6 cellular contexts compared by ENCODE assay signal in the genomic region with DNA sequence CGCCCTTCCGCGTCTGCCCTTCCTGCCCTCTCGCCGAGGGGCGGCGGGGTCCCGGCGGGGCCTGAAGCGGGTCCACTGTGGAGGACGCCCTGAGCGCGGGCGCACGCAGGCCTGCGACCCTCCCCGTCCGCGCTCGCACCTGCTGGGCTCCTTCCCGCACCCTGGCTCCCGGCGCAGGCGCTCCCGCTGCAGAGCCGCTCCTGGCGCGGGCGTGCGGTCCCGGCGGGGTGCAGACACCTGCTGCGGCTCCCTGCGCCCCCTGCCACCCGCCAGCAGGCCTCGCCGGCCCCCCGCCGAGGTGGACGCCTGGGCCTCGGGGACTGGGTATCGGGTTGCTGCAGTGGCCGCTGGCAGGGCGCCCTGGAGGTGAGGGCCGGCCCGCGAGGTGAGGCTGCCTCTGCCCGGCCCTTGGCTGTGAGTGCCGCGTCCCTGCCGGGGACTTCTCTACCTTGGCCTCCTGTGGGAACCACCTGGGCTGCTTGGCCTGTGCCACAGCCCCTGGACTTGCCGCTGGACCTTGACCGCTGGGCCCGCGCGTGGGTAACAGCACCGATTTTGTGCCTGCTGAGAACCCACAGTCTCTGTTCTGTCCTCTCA. TPM values are rescaled to one million over a fixed set of nuclear protein-coding genes. Genes with fewer than 3 reads are reported as not detected.
DNase-seq lines count a peak whose midpoint lies in the region; TF ChIP-seq lines count a peak whose summit lies in the region.

No MANE protein-coding gene starts in this region.

- no peak for TF ChIP-seq CTCF in endothelial cell (IDR thresholded peaks at IDR 0.05; ENCODE audit: unreplicated experiment)

- peak overlapping the region; percentile 56 for H3K4me3 Mint-ChIP-seq in endothelial cell (ENCODE audit: unreplicated experiment)

- H3K27ac Mint-ChIP-seq in endothelial cell (ENCODE audit: unreplicated experiment) = no peak overlapping the region

- H3K4me3 ChIP-seq in skeletal muscle cell (ENCODE audit: low read depth, low read length) = peak overlapping the region; percentile 61

- no peaks in the 10 kb centered on the region for H3K9me3 Mint-ChIP-seq in endothelial cell (ENCODE audit: unreplicated experiment)

- DNase-seq in DMS53 (lab: John Stamatoyannopoulos, UW) (peak; percentile 75), DMS53 treated with DMSO at 0.1 percent for 48 hours (lab: John Stamatoyannopoulos, UW; ENCODE audit: unreplicated experiment) (no peak), endothelial cell (ENCODE audit: low spot score) (peak; percentile 35), skeletal muscle cell (ENCODE audit: low read depth) (no peak), GF-D8 (lab: John Stamatoyannopoulos, UW) (no peak)

- no peaks in the 10 kb centered on the region for H3K36me3 ChIP-seq in KOPT-K1 (ENCODE audit: insufficient read depth, low read length)

- H3K36me3 Mint-ChIP-seq in endothelial cell (ENCODE audit: low read depth, unreplicated experiment) = no peaks in the 10 kb centered on the region

- H3K9me3 ChIP-seq in KOPT-K1 (ENCODE audit: insufficient read depth, low read length, poor library complexity, severe bottlenecking) = no peaks in the 10 kb centered on the region

- peak overlapping the region; percentile 63 for H3K27ac ChIP-seq in KOPT-K1 (ENCODE audit: low read depth, low read length, poor library complexity, severe bottlenecking)

- H3K27me3 Mint-ChIP-seq in endothelial cell (ENCODE audit: unreplicated experiment) = peaks cover 8% of the 10 kb centered on the region

- peaks cover 4% of the 10 kb centered on the region for H3K4me1 Mint-ChIP-seq in endothelial cell (ENCODE audit: unreplicated experiment)

RNA-seq across cellular contexts. Expression of gene ARRDC1, which starts 0.6 kb away (rescaled TPM):
- total RNA-seq in endothelial cell (ENCODE audit: unreplicated experiment) = 20.3 TPM

RNA-seq across cellular contexts. Expression of gene EHMT1, which starts 12.7 kb away (rescaled TPM):
- 120 TPM for total RNA-seq in endothelial cell (ENCODE audit: unreplicated experiment)

RNA-seq across cellular contexts. Expression of gene ZMYND19, which starts 15.8 kb away (rescaled TPM):
- total RNA-seq in endothelial cell (ENCODE audit: unreplicated experiment) = 25.6 TPM

RNA-seq across cellular contexts. Expression of gene DPH7, which starts 27.4 kb away (rescaled TPM):
- total RNA-seq in endothelial cell (ENCODE audit: unreplicated experiment) = 32.2 TPM

RNA-seq across cellular contexts. Expression of gene MRPL41, which starts 54.4 kb away (rescaled TPM):
- 41.4 TPM for total RNA-seq in endothelial cell (ENCODE audit: unreplicated experiment)

Comparison
In these comparisons a context has a peak if more than half of its experiments do, and no peak if none do; other contexts are left out.
1. DNase-seq: peak in DMS53 (single experiment) and endothelial cell (single experiment); none in DMS53 treated with DMSO at 0.1 percent for 48 hours (single experiment), skeletal muscle cell (single experiment) and GF-D8 (single experiment).